Comparison of ENCODE assay signal across 8 cellular contexts in the genomic region with DNA sequence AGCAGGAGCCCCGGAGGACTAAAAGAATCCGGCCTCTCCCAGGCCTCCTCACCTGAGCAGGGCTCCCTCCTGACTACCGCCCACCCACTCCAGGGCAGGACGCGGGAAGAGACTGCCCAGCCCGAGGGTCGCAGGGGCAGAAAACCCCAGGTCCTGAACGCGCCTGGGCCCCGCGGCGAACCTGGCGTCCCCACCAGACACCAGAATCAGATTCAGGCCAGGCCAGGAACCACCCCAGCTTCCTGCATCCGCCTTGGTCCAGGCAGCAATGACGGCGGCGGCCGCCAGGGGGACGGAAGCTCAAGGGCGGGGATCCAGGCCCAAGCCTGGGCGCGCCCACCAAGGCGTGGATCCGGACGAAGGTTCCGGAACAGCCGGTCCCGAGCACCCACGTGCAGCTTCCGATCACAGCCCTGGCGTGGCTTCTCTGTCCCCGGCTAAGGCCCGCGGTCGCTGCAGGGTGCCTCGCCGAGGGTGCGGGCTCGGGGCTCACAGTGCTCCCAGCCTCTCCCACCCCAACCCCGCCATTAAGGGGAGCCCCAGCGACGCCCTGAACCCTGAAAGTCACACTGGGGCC. TPM values are rescaled to one million over a fixed set of nuclear protein-coding genes. Genes with fewer than 3 reads are reported as not detected.
DNase-seq lines count a peak whose midpoint lies in the region; ATAC-seq, FAIRE-seq and TF ChIP-seq lines count a peak whose summit lies in the region.

No MANE protein-coding gene starts in this region.

- no peaks in the 10 kb centered on the region for H3K79me2 ChIP-seq in HepG2 (ENCODE audit: insufficient read depth, low read length)

- no peak for TF ChIP-seq CTCF in HepG2 (CRISPR knock-in tag; IDR thresholded peaks at IDR 0.05)

- no peak overlapping the region for H3K9ac ChIP-seq in HepG2 (ENCODE audit: insufficient read depth, low read depth, low read length)

- no peak overlapping the region for H3K4me3 ChIP-seq in HepG2 (replicated peaks in 1 of 3; ENCODE audit: insufficient read depth in 1 of 3, low read depth in 2 of 3, low read length in 3 of 3)

- H3K4me3 Mint-ChIP-seq in dendritic cell treated with granulocyte-macrophage colony-stimulating factor and Interleukin-4, amounts not matched to agents 40 ng/mL and 50 ng/mL, for 4 days: peak overlapping the region; percentile 55

- peak overlapping the region; percentile 86 for H3K27ac Mint-ChIP-seq in dendritic cell treated with granulocyte-macrophage colony-stimulating factor and Interleukin-4, amounts not matched to agents 40 ng/mL and 50 ng/mL, for 4 days

- no peaks in the 10 kb centered on the region for H3K36me3 Mint-ChIP-seq in dendritic cell treated with granulocyte-macrophage colony-stimulating factor and Interleukin-4, amounts not matched to agents 40 ng/mL and 50 ng/mL, for 4 days (ENCODE audit: low read depth)

- WGBS in HepG2 (ENCODE audit: low lambda C conversion rate): 76% methylated on average over 7 of the region's 42 CpGs

- no peaks in the 10 kb centered on the region for H3K27me3 ChIP-seq in HepG2 (ENCODE audit: control insufficient read depth in 1 of 2, insufficient read depth in 2 of 2, low read length in 2 of 2)

- no TSS peak for BruUV-seq in HepG2 (replicated peaks; lab: Mats Ljungman, UMichigan)

- no peak for TF ChIP-seq EP300 in HepG2 (IDR thresholded peaks at IDR 0.05; ENCODE audit: low read depth in 2 of 2, low read length in 2 of 2)
- TF ChIP-seq EP300 in HepG2 (CRISPR knock-in tag; IDR thresholded peaks at IDR 0.05; ENCODE audit: borderline replicate concordance): no peak

- no peak overlapping the region for H3K4me2 ChIP-seq in HepG2 (ENCODE audit: low read depth, low read length)

- no peaks in the 10 kb centered on the region for H3K9me3 Mint-ChIP-seq in dendritic cell treated with granulocyte-macrophage colony-stimulating factor and Interleukin-4, amounts not matched to agents 40 ng/mL and 50 ng/mL, for 4 days

- H3K36me3 ChIP-seq in HepG2 (replicated peaks in 1 of 2; ENCODE audit: control insufficient read depth in 1 of 2, insufficient read depth in 2 of 2, low read length in 2 of 2): no peaks in the 10 kb centered on the region

- intact Hi-C loops in dendritic cell treated with granulocyte-macrophage colony-stimulating factor and Interleukin-4, amounts not matched to agents 40 ng/mL and 50 ng/mL, for 4 days (cut with micrococcal nuclease): no loop called here
- intact Hi-C loops in HepG2 (cut with micrococcal nuclease; ENCODE audit: unreplicated experiment): no loop called here

- DNase-seq in activated CD4-positive, alpha-beta T cell treated with anti-CD3 and anti-CD28 coated beads, Interleukin-2, amount 50 U/mL, for 1 hour: peak; percentile 89
- DNase-seq in HepG2 (ENCODE audit: low spot score) (no peak), SW480 (ENCODE audit: low spot score) (no peak), cortex of kidney (lab: John Stamatoyannopoulos, UW) (no peak)
- peak; percentile 84 to 91 for DNase-seq in stimulated activated CD4-positive, alpha-beta T cell treated with anti-CD3 and anti-CD28 coated beads, Interleukin-2, amount 100 ng/mL, for 48 hours

- ATAC-seq in GM18498 (IDR thresholded peaks at IDR 0.05; ENCODE audit: unreplicated experiment) (peak; percentile 78), HG03342 (IDR thresholded peaks at IDR 0.05; ENCODE audit: unreplicated experiment) (peak; percentile 64), HepG2 (no peak; the same call in 2 of the 3 replicates)

- in situ Hi-C loops in HepG2 (cut with HindIII; ENCODE audit: extremely low pct_ligation_motif_present, low pct_unique_long_range_greater_than_20kb): no loop called here

- TF ChIP-seq RAD21 in HepG2 (CRISPR knock-in tag; IDR thresholded peaks at IDR 0.05): no peak

- peaks cover 12% of the 10 kb centered on the region for H3K4me1 ChIP-seq in HepG2 (ENCODE audit: insufficient read depth, low read length)

- H3K9me3 ChIP-seq in HepG2 (ENCODE audit: low read length): no peaks in the 10 kb centered on the region

- peaks cover 2% of the 10 kb centered on the region for H3K27me3 Mint-ChIP-seq in dendritic cell treated with granulocyte-macrophage colony-stimulating factor and Interleukin-4, amounts not matched to agents 40 ng/mL and 50 ng/mL, for 4 days

- FAIRE-seq in HepG2 (lab: Jason Lieb, UNC): no peak

- POLR2A ChIA-PET in HepG2 (lab: Yijun Ruan, JAX): no interaction called here

- no peak overlapping the region for H3K27ac ChIP-seq in HepG2 (ENCODE audit: extremely low read length, insufficient read depth, low read length)

- H4K20me1 ChIP-seq in HepG2 (ENCODE audit: insufficient read depth, low read length): no peaks in the 10 kb centered on the region

- CTCF ChIA-PET in HepG2 (lab: Yijun Ruan, JAX; ENCODE audit: low intra/inter-chr PET ratio, low total read pairs): interaction anchor here (0.8 kb wide), 1 partner anchor 118 kb away, joined by 3 read pairs; no protein-coding TSS in a partner anchor

- no peak overlapping the region for H2AFZ ChIP-seq in HepG2 (ENCODE audit: low read length)

- TF ChIP-seq POLR2A in HepG2 (IDR thresholded peaks at IDR 0.05; ENCODE audit: insufficient read depth in 1 of 2, low read depth in 2 of 2, low read length in 2 of 2): no peak

- peaks cover 9% of the 10 kb centered on the region for H3K4me1 Mint-ChIP-seq in dendritic cell treated with granulocyte-macrophage colony-stimulating factor and Interleukin-4, amounts not matched to agents 40 ng/mL and 50 ng/mL, for 4 days (ENCODE audit: low read depth)

RNA-seq across cellular contexts. Expression of a gene that starts 3.6 kb away (rescaled TPM):
- total RNA-seq in HepG2 (2016; rRNA removed; fragmentation: Illumina TruSeq; extraction: Trizol): not detected in 2 replicates
- not detected in 2 replicates for total RNA-seq in HepG2 (2016; cell fraction: cytosol; rRNA removed; fragmentation: Illumina TruSeq; extraction: Trizol; ENCODE audit: low read depth)
- total RNA-seq in HepG2 (2016; cell fraction: insoluble cytoplasmic fraction; rRNA removed; fragmentation: Illumina TruSeq; extraction: Trizol): not detected in 2 replicates
- 0.93 TPM in 1 of 2 replicates, not detected in the other for total RNA-seq in HepG2 (2016; cell fraction: membrane; rRNA removed; fragmentation: Illumina TruSeq; extraction: Trizol)
- not detected in 2 replicates for total RNA-seq in HepG2 (2016; cell fraction: nucleus; rRNA removed; fragmentation: Illumina TruSeq; extraction: Trizol)
- polyA plus RNA-seq in HepG2 (2011; rRNA removed): 0.73 and 0.85 TPM in 2 replicates
- polyA plus RNA-seq in HepG2 (2011; cell fraction: cytosol; rRNA removed): 1.6 and 1.9 TPM in 2 replicates
- polyA plus RNA-seq in HepG2 (2011; cell fraction: nucleus; rRNA removed): 1.7 and 2.4 TPM in 2 replicates
- 0.35 TPM in 1 of 2 replicates, not detected in the other for polyA plus RNA-seq in HepG2 (2012)
- polyA plus RNA-seq in HepG2 (2016; cell fraction: cytosol; fragmentation: Illumina TruSeq; extraction: Trizol; ENCODE audit: low read depth): not detected in 2 replicates
- polyA plus RNA-seq in HepG2 (2016; cell fraction: insoluble cytoplasmic fraction; fragmentation: Illumina TruSeq; extraction: Trizol; ENCODE audit: low read depth): not detected in 2 replicates
- 0.63 TPM in 1 of 2 replicates, not detected in the other for polyA plus RNA-seq in HepG2 (2016; cell fraction: membrane; fragmentation: Illumina TruSeq; extraction: Trizol; ENCODE audit: low read depth)
- polyA plus RNA-seq in HepG2 (2016; cell fraction: nucleus; fragmentation: Illumina TruSeq; extraction: Trizol; ENCODE audit: insufficient read depth, low read depth): not detected in 2 replicates
- 0.58 TPM in 1 of 2 replicates, not detected in the other for polyA minus RNA-seq in HepG2 (2011; rRNA and poly(A)+ RNA removed; ENCODE audit: low replicate concordance)
- not detected in 2 replicates for polyA minus RNA-seq in HepG2 (2011; cell fraction: cytosol; rRNA and poly(A)+ RNA removed)
- 0.99 TPM in 1 of 2 replicates, not detected in the other for polyA minus RNA-seq in HepG2 (2011; cell fraction: nucleus; rRNA and poly(A)+ RNA removed)

RNA-seq across cellular contexts. Expression of a gene that starts 19.3 kb away (rescaled TPM):
- 0.73 and 1.7 TPM in 2 replicates for total RNA-seq in HepG2 (2016; rRNA removed; fragmentation: Illumina TruSeq; extraction: Trizol)
- not detected in 2 replicates for total RNA-seq in HepG2 (2016; cell fraction: cytosol; rRNA removed; fragmentation: Illumina TruSeq; extraction: Trizol; ENCODE audit: low read depth)
- total RNA-seq in HepG2 (2016; cell fraction: insoluble cytoplasmic fraction; rRNA removed; fragmentation: Illumina TruSeq; extraction: Trizol): 0.80 and 2.9 TPM in 2 replicates
- 0.77 TPM in 1 of 2 replicates, not detected in the other for total RNA-seq in HepG2 (2016; cell fraction: membrane; rRNA removed; fragmentation: Illumina TruSeq; extraction: Trizol)
- total RNA-seq in HepG2 (2016; cell fraction: nucleus; rRNA removed; fragmentation: Illumina TruSeq; extraction: Trizol): not detected in 2 replicates
- polyA plus RNA-seq in HepG2 (2011; rRNA removed): 2.1 and 4.0 TPM in 2 replicates
- 4.6 and 7.7 TPM in 2 replicates for polyA plus RNA-seq in HepG2 (2011; cell fraction: cytosol; rRNA removed)
- 2.3 and 3.2 TPM in 2 replicates for polyA plus RNA-seq in HepG2 (2011; cell fraction: nucleus; rRNA removed)
- 1.6 and 3.8 TPM in 2 replicates for polyA plus RNA-seq in HepG2 (2012)
- polyA plus RNA-seq in HepG2 (2016; cell fraction: cytosol; fragmentation: Illumina TruSeq; extraction: Trizol; ENCODE audit: low read depth): 0.27 and 0.35 TPM in 2 replicates
- polyA plus RNA-seq in HepG2 (2016; cell fraction: insoluble cytoplasmic fraction; fragmentation: Illumina TruSeq; extraction: Trizol; ENCODE audit: low read depth): 1.1 and 1.9 TPM in 2 replicates
- polyA plus RNA-seq in HepG2 (2016; cell fraction: membrane; fragmentation: Illumina TruSeq; extraction: Trizol; ENCODE audit: low read depth): 0.50 TPM in 1 of 2 replicates, not detected in the other
- 2.2 TPM in 1 of 2 replicates, not detected in the other for polyA plus RNA-seq in HepG2 (2016; cell fraction: nucleus; fragmentation: Illumina TruSeq; extraction: Trizol; ENCODE audit: insufficient read depth, low read depth)
- polyA minus RNA-seq in HepG2 (2011; rRNA and poly(A)+ RNA removed; ENCODE audit: low replicate concordance): 0.37 TPM in 1 of 2 replicates, not detected in the other
- polyA minus RNA-seq in HepG2 (2011; cell fraction: cytosol; rRNA and poly(A)+ RNA removed): 2.1 TPM in 1 of 2 replicates, not detected in the other
- polyA minus RNA-seq in HepG2 (2011; cell fraction: nucleus; rRNA and poly(A)+ RNA removed): not detected in 2 replicates

RNA-seq across cellular contexts. Expression of a gene that starts 25.4 kb away (rescaled TPM):
- 0.62 and 1.6 TPM in 2 replicates for total RNA-seq in HepG2 (2016; rRNA removed; fragmentation: Illumina TruSeq; extraction: Trizol)
- total RNA-seq in HepG2 (2016; cell fraction: cytosol; rRNA removed; fragmentation: Illumina TruSeq; extraction: Trizol; ENCODE audit: low read depth): 1.0 and 1.2 TPM in 2 replicates
- 0.30 and 1.3 TPM in 2 replicates for total RNA-seq in HepG2 (2016; cell fraction: insoluble cytoplasmic fraction; rRNA removed; fragmentation: Illumina TruSeq; extraction: Trizol)
- total RNA-seq in HepG2 (2016; cell fraction: membrane; rRNA removed; fragmentation: Illumina TruSeq; extraction: Trizol): 0.49 and 0.59 TPM in 2 replicates
- 2.3 and 2.9 TPM in 2 replicates for total RNA-seq in HepG2 (2016; cell fraction: nucleus; rRNA removed; fragmentation: Illumina TruSeq; extraction: Trizol)
- polyA plus RNA-seq in HepG2 (2011; rRNA removed): 13.6 and 20.4 TPM in 2 replicates
- polyA plus RNA-seq in HepG2 (2011; cell fraction: cytosol; rRNA removed): 3.4 and 3.8 TPM in 2 replicates
- 230 and 249 TPM in 2 replicates for polyA plus RNA-seq in HepG2 (2011; cell fraction: nucleus; rRNA removed)
- polyA plus RNA-seq in HepG2 (2012): 8.4 and 11.4 TPM in 2 replicates
- polyA plus RNA-seq in HepG2 (2016; cell fraction: cytosol; fragmentation: Illumina TruSeq; extraction: Trizol; ENCODE audit: low read depth): 0.35 and 0.73 TPM in 2 replicates
- polyA plus RNA-seq in HepG2 (2016; cell fraction: insoluble cytoplasmic fraction; fragmentation: Illumina TruSeq; extraction: Trizol; ENCODE audit: low read depth): 0.66 and 0.96 TPM in 2 replicates
- 0.66 and 0.81 TPM in 2 replicates for polyA plus RNA-seq in HepG2 (2016; cell fraction: membrane; fragmentation: Illumina TruSeq; extraction: Trizol; ENCODE audit: low read depth)
- 16.2 and 18.9 TPM in 2 replicates for polyA plus RNA-seq in HepG2 (2016; cell fraction: nucleus; fragmentation: Illumina TruSeq; extraction: Trizol; ENCODE audit: insufficient read depth, low read depth)
- 4.4 TPM in 1 of 2 replicates, not detected in the other for polyA minus RNA-seq in HepG2 (2011; rRNA and poly(A)+ RNA removed; ENCODE audit: low replicate concordance)
- 0.69 and 2.0 TPM in 2 replicates for polyA minus RNA-seq in HepG2 (2011; cell fraction: cytosol; rRNA and poly(A)+ RNA removed)
- polyA minus RNA-seq in HepG2 (2011; cell fraction: nucleus; rRNA and poly(A)+ RNA removed): 10.0 and 11.6 TPM in 2 replicates

RNA-seq across cellular contexts. Expression of a gene that starts 43.0 kb away (rescaled TPM):
- 0.24 and 0.32 TPM in 2 replicates for total RNA-seq in HepG2 (2016; rRNA removed; fragmentation: Illumina TruSeq; extraction: Trizol)
- total RNA-seq in HepG2 (2016; cell fraction: cytosol; rRNA removed; fragmentation: Illumina TruSeq; extraction: Trizol; ENCODE audit: low read depth): not detected in 2 replicates
- total RNA-seq in HepG2 (2016; cell fraction: insoluble cytoplasmic fraction; rRNA removed; fragmentation: Illumina TruSeq; extraction: Trizol): 0.39 TPM in 1 of 2 replicates, not detected in the other
- 0.31 TPM in 1 of 2 replicates, not detected in the other for total RNA-seq in HepG2 (2016; cell fraction: membrane; rRNA removed; fragmentation: Illumina TruSeq; extraction: Trizol)
- 0.28 and 0.41 TPM in 2 replicates for total RNA-seq in HepG2 (2016; cell fraction: nucleus; rRNA removed; fragmentation: Illumina TruSeq; extraction: Trizol)
- 0.48 and 0.71 TPM in 2 replicates for polyA plus RNA-seq in HepG2 (2011; rRNA removed)
- polyA plus RNA-seq in HepG2 (2011; cell fraction: cytosol; rRNA removed): 0.26 and 0.30 TPM in 2 replicates
- polyA plus RNA-seq in HepG2 (2011; cell fraction: nucleus; rRNA removed): 2.4 and 2.9 TPM in 2 replicates
- 0.59 and 0.87 TPM in 2 replicates for polyA plus RNA-seq in HepG2 (2012)
- polyA plus RNA-seq in HepG2 (2016; cell fraction: cytosol; fragmentation: Illumina TruSeq; extraction: Trizol; ENCODE audit: low read depth): 0.17 TPM in 1 of 2 replicates, not detected in the other
- not detected in 2 replicates for polyA plus RNA-seq in HepG2 (2016; cell fraction: insoluble cytoplasmic fraction; fragmentation: Illumina TruSeq; extraction: Trizol; ENCODE audit: low read depth)
- polyA plus RNA-seq in HepG2 (2016; cell fraction: membrane; fragmentation: Illumina TruSeq; extraction: Trizol; ENCODE audit: low read depth): 0.26 TPM in 1 of 2 replicates, not detected in the other
- 2.4 TPM in 1 of 2 replicates, not detected in the other for polyA plus RNA-seq in HepG2 (2016; cell fraction: nucleus; fragmentation: Illumina TruSeq; extraction: Trizol; ENCODE audit: insufficient read depth, low read depth)
- polyA minus RNA-seq in HepG2 (2011; rRNA and poly(A)+ RNA removed; ENCODE audit: low replicate concordance): 0.42 and 0.68 TPM in 2 replicates
- polyA minus RNA-seq in HepG2 (2011; cell fraction: cytosol; rRNA and poly(A)+ RNA removed): not detected in 2 replicates
- 0.90 and 3.0 TPM in 2 replicates for polyA minus RNA-seq in HepG2 (2011; cell fraction: nucleus; rRNA and poly(A)+ RNA removed)

Comparison
In these comparisons a context has a peak if more than half of its experiments do, and no peak if none do; other contexts are left out.
1. DNase-seq: peak in activated CD4-positive, alpha-beta T cell treated with anti-CD3 and anti-CD28 coated beads, Interleukin-2, amount 50 U/mL, for 1 hour (single experiment) and stimulated activated CD4-positive, alpha-beta T cell treated with anti-CD3 and anti-CD28 coated beads, Interleukin-2, amount 100 ng/mL, for 48 hours (2 of 2); none in HepG2 (single experiment), SW480 (single experiment) and cortex of kidney (single experiment).